Comparison of ENCODE assay signal across 12 cellular contexts in the genomic region with DNA sequence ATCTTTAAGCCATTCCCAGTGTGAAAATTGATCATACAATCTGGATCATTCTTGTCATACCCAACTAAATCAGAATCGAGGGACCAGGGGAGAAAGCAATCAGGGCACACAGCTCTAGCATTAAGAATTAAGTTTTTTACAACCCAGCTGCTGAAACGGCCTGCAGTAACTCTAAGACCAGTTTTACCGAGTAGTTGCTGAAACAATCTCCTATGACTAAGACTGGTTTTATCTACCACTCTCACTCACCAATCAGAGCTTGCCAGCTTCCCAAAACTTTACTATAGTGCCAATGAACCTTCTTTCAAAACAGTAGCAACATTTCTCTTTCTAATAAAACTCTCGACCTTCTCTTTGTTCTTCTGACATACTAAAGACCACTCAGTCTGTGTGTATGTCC. TPM values are rescaled to one million over a fixed set of nuclear protein-coding genes. Genes with fewer than 3 reads are reported as not detected.
DNase-seq lines count a peak whose midpoint lies in the region; ATAC-seq and TF ChIP-seq lines count a peak whose summit lies in the region.
"Had no signal": no experiment of that assay in that cellular context is flagged by ENCODE, and none has a peak within 500 bp of the region (broad histone marks: within the 10 kb centered on the region; RNA-seq: fewer than 3 reads in every experiment).

No MANE protein-coding gene starts in this region.

- in situ Hi-C loops in IMR-90 (cut with MboI; ENCODE audit: low sequenced_read_pairs): no loop called here

- no peak overlapping the region for H2BK20ac ChIP-seq in IMR-90 (ENCODE audit: low read depth, low read length)

- H4K20me1 ChIP-seq in DND-41 (ENCODE audit: insufficient read depth, low read length) (peaks cover 11% of the 10 kb centered on the region; the same call in 1 of the 2 replicates), IMR-90 (ENCODE audit: insufficient read depth, low read length) (no peaks in the 10 kb centered on the region)

- no TSS peak for BruUV-seq in IMR-90 (replicated peaks; lab: Mats Ljungman, UMichigan)

- WGBS in IMR-90 (ENCODE audit: extremely low coverage in 2 of 2, insufficient read length in 1 of 2), 2 experiments: 20% methylated on average over 1 of the region's 4 CpGs; no CpG with 5 or more reads in 1 of the 2 experiments

- no peak overlapping the region for H3K14ac ChIP-seq in IMR-90 (replicated peaks; ENCODE audit: low read depth, low read length)

- H3K9me1 ChIP-seq in IMR-90 (ENCODE audit: insufficient read depth, low read length): 0 out of 2 replicates have a peak, but pooled peaks cover 5% of the 10 kb centered on the region

- TF ChIP-seq POLR2A in IMR-90 (IDR thresholded peaks at IDR 0.05; ENCODE audit: low read depth, low read length): no peak

- H3K4ac ChIP-seq in IMR-90 (ENCODE audit: low read depth, low read length): no peak overlapping the region

- no peak overlapping the region for H2BK120ac ChIP-seq in IMR-90 (ENCODE audit: low read depth, low read length)

- dilution Hi-C loops in IMR-90 (cut with HindIII; ENCODE audit: low sequenced_read_pairs, unreplicated experiment): no loop called here

- H3K27ac ChIP-seq in DND-41 (ENCODE audit: low read length) (peak overlapping the region; percentile 44; the same call in 1 of the 2 replicates), IMR-90 (ENCODE audit: insufficient read depth, low read length) (no peak overlapping the region), ascending aorta (peak overlapping the region in 1 of 2 donors; percentile 19)

- peaks cover 57% of the 10 kb centered on the region for H3K79me2 ChIP-seq in DND-41 (ENCODE audit: insufficient read depth, low read length)

- peak overlapping the region in 1 of 2 experiments; percentile 41; a peak in 1 of 4 replicates for H4K8ac ChIP-seq in IMR-90 (ENCODE audit: low read depth in 2 of 2, low read length in 2 of 2)

- H3K18ac ChIP-seq in IMR-90 (ENCODE audit: low read depth, low read length): no peak overlapping the region

- no peak overlapping the region for H2BK15ac ChIP-seq in IMR-90 (ENCODE audit: low read depth, low read length)

- no peak overlapping the region for H2AK9ac ChIP-seq in IMR-90 (replicated peaks; ENCODE audit: low read depth, low read length, poor library complexity)

- no peak for DNase-seq in DND-41
- peak; percentile 27 for DNase-seq in IMR-90
- DNase-seq in ascending aorta (ENCODE audit: low spot score in 2 of 2): no peak
- peak; percentile 11 for DNase-seq in midbrain (lab: John Stamatoyannopoulos, UW)
- no peak for DNase-seq in HEK293T (ENCODE audit: extremely low spot score)
- no peak for DNase-seq in stimulated activated CD4-positive, alpha-beta T cell treated with anti-CD3 and anti-CD28 coated beads, Interleukin-4, amount 100 ng/mL, for 1 hour
- DNase-seq: activated gamma-delta T cell treated with Interleukin-2 at 50 U/mL for 16 hours, glutamatergic neuron, naive B cell, NCI-H187 treated with DMSO at 0.1 percent for 48 hours, T-cell had no signal

- POLR2A ChIA-PET in IMR-90 (lab: Charles Lee; ENCODE audit: unreplicated experiment) (no interaction called here), HEK293T (lab: Yijun Ruan, JAX) (interaction anchor here (13.1 kb wide), 1 partner anchor 34 kb away, joined by 317 read pairs; a partner anchor contains a TSS)

- H4K91ac ChIP-seq in IMR-90 (ENCODE audit: insufficient read depth, low read depth, low read length): no peak overlapping the region

- CTCF ChIA-PET in IMR-90 (lab: Yijun Ruan, JAX): interaction anchor here (1.3 kb wide), 1 partner anchor 11 kb away, joined by 3 read pairs; no protein-coding TSS in a partner anchor
- CTCF ChIA-PET in HEK293T (lab: Yijun Ruan, JAX): interaction anchor here (1.1 kb wide), 1 partner anchor 11 kb away, joined by 3 read pairs; no protein-coding TSS in a partner anchor

- H3K4me1 ChIP-seq in DND-41 (ENCODE audit: insufficient read depth, low read length) (peaks cover 44% of the 10 kb centered on the region), IMR-90 (ENCODE audit: control insufficient read depth, insufficient read depth, low read length) (no peaks in the 10 kb centered on the region; the same call in 1 of the 2 replicates), ascending aorta (peaks cover 0 to 7% of the 10 kb centered on the region in 2 donors)

- TF ChIP-seq CTCF in DND-41 (IDR thresholded peaks at IDR 0.05; ENCODE audit: borderline replicate concordance, extremely low read depth, low read length, poor library complexity, severe bottlenecking) (no peak), IMR-90 (conservative IDR thresholded peaks at IDR 0.05; ENCODE audit: low read depth, low read length) (no peak), ascending aorta (IDR thresholded peaks at IDR 0.05) (no peak)

- H3K4me2 ChIP-seq in DND-41 (ENCODE audit: insufficient read depth, low read length) (peak overlapping the region; percentile 69), IMR-90 (ENCODE audit: low read depth, low read length) (peak overlapping the region; percentile 47; the same call in 1 of the 2 replicates)

- no peak overlapping the region for H2BK5ac ChIP-seq in IMR-90 (ENCODE audit: low read depth, low read length, poor library complexity, severe bottlenecking)

- 0 out of 2 replicates have a peak overlapping the region, but pooled peaks have one; percentile 19 for H2AFZ ChIP-seq in DND-41 (ENCODE audit: low read depth, low read length)
- H2AFZ ChIP-seq in IMR-90 (replicated peaks; ENCODE audit: low read length, poor library complexity): no peak overlapping the region

- H3K9me3 ChIP-seq in DND-41 (ENCODE audit: insufficient read depth, low read length, severe bottlenecking) (no peaks in the 10 kb centered on the region), IMR-90 (ENCODE audit: control insufficient read depth, insufficient read depth, low read length) (no peaks in the 10 kb centered on the region), ascending aorta (no peaks in the 10 kb centered on the region)

- peak overlapping the region; percentile 49 for H3K9ac ChIP-seq in DND-41 (ENCODE audit: low read depth, low read length)
- H3K9ac ChIP-seq in IMR-90 (ENCODE audit: low read depth, low read length): no peak overlapping the region

- H3K27me3 ChIP-seq in DND-41 (ENCODE audit: insufficient read depth, low read length, poor library complexity) (no peaks in the 10 kb centered on the region), IMR-90 (ENCODE audit: control insufficient read depth, insufficient read depth, low read length) (no peaks in the 10 kb centered on the region), ascending aorta (no peaks in the 10 kb centered on the region)

- H3K79me1 ChIP-seq in IMR-90 (ENCODE audit: low read depth in 1 of 2, low read length in 2 of 2): peaks cover 0 to 5% of the 10 kb centered on the region in 2 experiments; a peak in 1 of 4 replicates

- H3K4me3 ChIP-seq in DND-41 (ENCODE audit: low read depth in 1 of 2, low read length in 2 of 2) (peak overlapping the region in 1 of 2 experiments; percentile 99; a peak in 2 of 4 replicates), IMR-90 (ENCODE audit: insufficient read depth, low read depth, low read length) (no peak overlapping the region), ascending aorta (peak overlapping the region; percentile 28 to 79)

- H3K36me3 ChIP-seq in DND-41 (ENCODE audit: insufficient read depth, low read length) (no peaks in the 10 kb centered on the region; the same call in 1 of the 2 replicates), IMR-90 (ENCODE audit: control insufficient read depth, insufficient read depth, low read length) (no peaks in the 10 kb centered on the region), ascending aorta (no peaks in the 10 kb centered on the region)

- no peak for ATAC-seq in DND-41 (ENCODE audit: insufficient read depth, low read depth)
- ATAC-seq in IMR-90 (ENCODE audit: low read depth): no peak
- no peak for ATAC-seq in HG03108 (IDR thresholded peaks at IDR 0.05; ENCODE audit: unreplicated experiment)
- ATAC-seq: T-cell had no signal

- TF ChIP-seq RAD21 in IMR-90 (IDR thresholded peaks at IDR 0.05; ENCODE audit: low read length): no peak

- no peak overlapping the region for H3K56ac ChIP-seq in IMR-90 (ENCODE audit: extremely low read depth, insufficient read depth, low read length)

- intact Hi-C loops in IMR-90 (cut with micrococcal nuclease) (no loop called here), ascending aorta (cut with DNase I) (loop anchor here (5.0 kb wide), 1 partner anchor 51 kb away; no protein-coding TSS in a partner anchor)

- H3K23ac ChIP-seq in IMR-90 (ENCODE audit: low read depth, low read length): no peak overlapping the region

- no peak overlapping the region for H2AK5ac ChIP-seq in IMR-90 (ENCODE audit: low read depth, low read length)

- no peak overlapping the region for H4K5ac ChIP-seq in IMR-90 (ENCODE audit: low read depth, low read length)

TF ChIP-seq in IMR-90, 13 proteins besides CTCF, POLR2A, EP300 and RAD21:
- TF ChIP-seq RFX5 (IDR thresholded peaks at IDR 0.05; ENCODE audit: low read depth, low read length): no peak
- TF ChIP-seq CEBPB (IDR thresholded peaks at IDR 0.05; ENCODE audit: low read depth, low read length): no peak
- TF ChIP-seq RCOR1 (IDR thresholded peaks at IDR 0.05; ENCODE audit: insufficient replicate concordance, low read length): no peak
TF ChIP-seq in IMR-90: peak in this region for 0.

TF ChIP-seq in HEK293T, 16 proteins besides CTCF, POLR2A, EP300 and RAD21:
- no peak for TF ChIP-seq NFRKB (IDR thresholded peaks at IDR 0.05)
TF ChIP-seq in HEK293T: peak in this region for 0.

RNA-seq across cellular contexts. Expression of a gene that starts 2.8 kb away (rescaled TPM):
- total RNA-seq in IMR-90 (2012; rRNA removed) (3.8 and 13.9 TPM in 2 replicates), ascending aorta (9.3 TPM)
- 11.7 and 15.6 TPM in 2 replicates for polyA plus RNA-seq in IMR-90 (2012; rRNA removed)
- 4.9 and 13.1 TPM in 2 replicates for polyA plus RNA-seq in IMR-90 (2012; cell fraction: cytosol; rRNA removed)
- polyA plus RNA-seq in IMR-90 (2012; cell fraction: nucleus; rRNA removed; ENCODE audit: low replicate concordance): 5.9 and 6.5 TPM in 2 replicates

RNA-seq across cellular contexts. Expression of a gene that starts 31.0 kb away (rescaled TPM):
- under 0.01 TPM in 2 replicates for total RNA-seq in IMR-90 (2012; rRNA removed)
- polyA plus RNA-seq in IMR-90 (2012; rRNA removed): 0.22 and 0.23 TPM in 2 replicates
- 0.02 and 0.12 TPM in 2 replicates for polyA plus RNA-seq in IMR-90 (2012; cell fraction: cytosol; rRNA removed)
- polyA plus RNA-seq in IMR-90 (2012; cell fraction: nucleus; rRNA removed; ENCODE audit: low replicate concordance): 0.01 and 0.15 TPM in 2 replicates
- 2.3 TPM for total RNA-seq in ascending aorta
- total RNA-seq: T-cell had no signal

RNA-seq across cellular contexts. Expression of a gene that starts 33.8 kb away (rescaled TPM):
- total RNA-seq in IMR-90 (2012; rRNA removed) (49.3 and 112 TPM in 2 replicates), ascending aorta (36.1 TPM)
- polyA plus RNA-seq in IMR-90 (2012; rRNA removed): 83.2 and 106 TPM in 2 replicates
- polyA plus RNA-seq in IMR-90 (2012; cell fraction: cytosol; rRNA removed): 19.0 and 21.0 TPM in 2 replicates
- polyA plus RNA-seq in IMR-90 (2012; cell fraction: nucleus; rRNA removed; ENCODE audit: low replicate concordance): 9.2 and 30.2 TPM in 2 replicates

Comparison
In these comparisons a context has a peak if more than half of its experiments do, and no peak if none do; other contexts are left out.
1. DNase-seq: peak in IMR-90 (single experiment) and midbrain (single experiment); none in DND-41 (single experiment), ascending aorta (0 of 2), HEK293T (single experiment) and stimulated activated CD4-positive, alpha-beta T cell treated with anti-CD3 and anti-CD28 coated beads, Interleukin-4, amount 100 ng/mL, for 1 hour (single experiment).